2 cellular contexts compared by ENCODE assay signal in genomic region chr12:120453977-120454376, GRCh38.
A peak's percentile ranks its signal among the peaks of the same experiment; 100 is the strongest.
TF ChIP-seq lines count a peak whose summit lies in the region.

No MANE protein-coding gene starts in this region.

TF ChIP-seq in A549, 52 proteins besides CTCF, POLR2A, EP300 and RAD21:
- TF ChIP-seq SMC3 (IDR thresholded peaks at IDR 0.05): no peak
- no peak for TF ChIP-seq RFX5 (IDR thresholded peaks at IDR 0.05)
- TF ChIP-seq MAFK (IDR thresholded peaks at IDR 0.05; ENCODE audit: partially characterized antibody): peak; percentile 93
- TF ChIP-seq, protein P1, sequence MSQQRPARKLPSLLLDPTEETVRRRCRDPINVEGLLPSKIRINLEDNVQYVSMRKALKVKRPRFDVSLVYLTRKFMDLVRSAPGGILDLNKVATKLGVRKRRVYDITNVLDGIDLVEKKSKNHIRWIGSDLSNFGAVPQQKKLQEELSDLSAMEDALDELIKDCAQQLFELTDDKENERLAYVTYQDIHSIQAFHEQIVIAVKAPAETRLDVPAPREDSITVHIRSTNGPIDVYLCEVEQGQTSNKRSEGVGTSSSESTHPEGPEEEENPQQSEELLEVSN (IDR thresholded peaks at IDR 0.05; ENCODE audit: borderline replicate concordance, low read depth): no peak

TF ChIP-seq in GM12878, 131 proteins besides CTCF, POLR2A, EP300 and RAD21:
- no peak for TF ChIP-seq PAX8 (IDR thresholded peaks at IDR 0.05)
- TF ChIP-seq SMC3 (IDR thresholded peaks at IDR 0.05; ENCODE audit: borderline replicate concordance, low read length): peak; percentile 17; the same call in 1 of the 2 replicates
